In genomic region chr13:45119990-45120864, GRCh38 we compare ENCODE assay signal across 8 cellular contexts. TPM values are rescaled to one million over a fixed set of nuclear protein-coding genes. Genes with fewer than 3 reads are reported as not detected.
A peak's percentile ranks its signal among the peaks of the same experiment; 100 is the strongest.
DNase-seq lines count a peak whose midpoint lies in the region; ATAC-seq and TF ChIP-seq lines count a peak whose summit lies in the region.

TSS of gene GTF2F2 (plus strand) at chr13:45120510. CDS start at chr13:45120656, 146 bp downstream.

- H3K9me3 ChIP-seq in adrenal gland (replicated peaks in 1 of 3) = no peaks in the 10 kb centered on the region
- H3K9me3 ChIP-seq in upper lobe of left lung = no peaks in the 10 kb centered on the region

- H3K4me3 ChIP-seq in GM12865 (ENCODE audit: low read depth, low read length) = peak within 1 kb of the TSS; percentile 63
- H3K4me3 ChIP-seq in adrenal gland = peak within 1 kb of the TSS; percentile 33 to 85 (median 61)
- H3K4me3 ChIP-seq in upper lobe of left lung = peak within 1 kb of the TSS; percentile 54 to 83 (median 67)

- H3K27ac ChIP-seq in adrenal gland (peak within 1 kb of the TSS; percentile 79 to 91 (median 84)), upper lobe of left lung (peak within 1 kb of the TSS; percentile 81 to 86 (median 83))

- ATAC-seq in HG02763 (IDR thresholded peaks at IDR 0.05; ENCODE audit: unreplicated experiment) (peak; percentile 74), left cardiac atrium (peak; percentile 96), upper lobe of left lung (ENCODE audit: low FRiP score in 2 of 2) (peak; percentile 92 to 98)

- H3K36me3 ChIP-seq in adrenal gland (replicated peaks in 1 of 2) (no peaks in the 10 kb centered on the region), upper lobe of left lung (no peaks in the 10 kb centered on the region)

- H3K4me1 ChIP-seq in adrenal gland (replicated peaks in 1 of 2) (peaks cover 15 to 27% of the 10 kb centered on the region in 2 donors), upper lobe of left lung (peaks cover 11 to 28% (median 17%) of the 10 kb centered on the region in 4 donors)

- DNase-seq in GM12865 (ENCODE audit: low read depth) = peak; percentile 88
- peak; percentile 84 to 90 (median 89) for DNase-seq in NCI-H1417 (lab: John Stamatoyannopoulos, UW)
- DNase-seq in T follicular helper cell (ENCODE audit: low read depth) = peak; percentile 83
- DNase-seq in adrenal gland = peak; percentile 86 to 96 (median 91)
- DNase-seq in left cardiac atrium = peak; percentile 91
- DNase-seq in posterior vena cava (ENCODE audit: low spot score) = peak; percentile 97
- DNase-seq in upper lobe of left lung = peak; percentile 88 to 97

- intact Hi-C loops in adrenal gland (cut with DNase I) (no loop called here), left cardiac atrium (cut with DNase I) (no loop called here), posterior vena cava (cut with DNase I) (no loop called here)

- no peaks in the 10 kb centered on the region for H3K27me3 ChIP-seq in adrenal gland
- no peaks in the 10 kb centered on the region for H3K27me3 ChIP-seq in upper lobe of left lung

- TF ChIP-seq CTCF in GM12865 (IDR thresholded peaks at IDR 0.05; ENCODE audit: insufficient read depth, low read depth, low read length, missing control alignments) = no peak
- no peak for TF ChIP-seq CTCF in adrenal gland (IDR thresholded peaks at IDR 0.05)
- peak in 3 of 6 experiments; percentile 8 to 32 (median 25) for TF ChIP-seq CTCF in upper lobe of left lung (IDR thresholded peaks at IDR 0.05)

- TF ChIP-seq EP300 in upper lobe of left lung (IDR thresholded peaks at IDR 0.05) = peak in 1 of 4 donors; percentile 7

- WGBS in adrenal gland, 4 donors = 0 to 1% (median 1%) methylated on average over 39 to 53 of the region's 53 CpGs
- WGBS in upper lobe of left lung, 2 donors = 0 to 2% methylated on average over 29 to 52 of the region's 53 CpGs

- TF ChIP-seq POLR2A in adrenal gland (IDR thresholded peaks at IDR 0.05) (peak; percentile 43 to 81), upper lobe of left lung (IDR thresholded peaks at IDR 0.05) (peak in 3 of 4 donors; percentile 16 to 68 (median 41))

RNA-seq across cellular contexts. Expression of gene GTF2F2, which starts in this region (rescaled TPM):
- 10 to 100 TPM; 11.4 to 25.4 (median 21.7) TPM for total RNA-seq in adrenal gland
- 10 to 100 TPM; 23.2 to 30.6 (median 24.1) TPM for polyA plus RNA-seq in adrenal gland
- total RNA-seq in left cardiac atrium = 10 to 100 TPM; 15.2 to 18.2 TPM
- 10 to 100 TPM; 13.0 to 15.9 TPM for total RNA-seq in posterior vena cava
- 10 to 100 TPM; 10.2 to 29.3 (median 18.2) TPM for total RNA-seq in upper lobe of left lung

Comparison
In these comparisons a context has a peak if more than half of its experiments do, and no peak if none do; other contexts are left out.
1. Peak in every context shown above with its lines: DNase-seq, ATAC-seq, H3K4me3 ChIP-seq and H3K27ac ChIP-seq.